ENCODE assay signal across 1 cellular context in genomic region chr1:192601145-192602048, GRCh38.
TF ChIP-seq lines count a peak whose summit lies in the region.

No MANE protein-coding gene starts in this region.

TF ChIP-seq in WTC11, 78 proteins besides CTCF, POLR2A, EP300 and RAD21 (continued from another document):
- TF ChIP-seq PRDM15 (CRISPR knock-in tag; IDR thresholded peaks at IDR 0.05) = no peak
- no peak for TF ChIP-seq SP1 (CRISPR knock-in tag; conservative IDR thresholded peaks at IDR 0.05)
